In genomic region chr14:31813724-31814490, GRCh38 we compare ENCODE assay signal across 1 cellular context.
TF ChIP-seq lines count a peak whose summit lies in the region.

No MANE protein-coding gene starts in this region.

TF ChIP-seq in HepG2, 621 proteins besides CTCF, POLR2A, EP300 and RAD21 (continued from another document):
- TF ChIP-seq TRIM22 (IDR thresholded peaks at IDR 0.05) = 0 out of 2 replicates have a peak, but pooled peaks have one; percentile 77
